In genomic region chr9:100443781-100444768, GRCh38 we compare ENCODE assay signal across 19 cellular contexts. TPM values are rescaled to one million over a fixed set of nuclear protein-coding genes. Genes with fewer than 3 reads are reported as not detected.
DNase-seq lines count a peak whose midpoint lies in the region; ATAC-seq and TF ChIP-seq lines count a peak whose summit lies in the region.
"Had no signal": no experiment of that assay in that cellular context is flagged by ENCODE, and none has a peak within 500 bp of the region (broad histone marks: within the 10 kb centered on the region; RNA-seq: fewer than 3 reads in every experiment).

No MANE protein-coding gene starts in this region.

- H3K36me3 Mint-ChIP-seq in endothelial cell (ENCODE audit: low read depth, unreplicated experiment), result peaks cover 6% of the 10 kb centered on the region
- H3K36me3 Mint-ChIP-seq in nephron (ENCODE audit: low read depth), result peaks cover 28% of the 10 kb centered on the region
- H3K36me3 Mint-ChIP-seq in stimulated activated effector memory CD8-positive, alpha-beta T cell treated with anti-CD3 and anti-CD28 coated beads, Interleukin-12 subunit alpha, Interleukin-12 subunit beta, amount 100 ng/mL, for 72 hours, result peaks cover 31% of the 10 kb centered on the region

- H3K27ac Mint-ChIP-seq in endothelial cell (ENCODE audit: unreplicated experiment), result no peak overlapping the region
- H3K27ac Mint-ChIP-seq in nephron, result peak overlapping the region; percentile 29 to 61 (median 55)
- H3K27ac Mint-ChIP-seq in stimulated activated effector memory CD8-positive, alpha-beta T cell treated with anti-CD3 and anti-CD28 coated beads, Interleukin-12 subunit alpha, Interleukin-12 subunit beta, amount 100 ng/mL, for 72 hours, result no peak overlapping the region
- H3K27ac Mint-ChIP-seq: activated CD4-positive, alpha-beta memory T cell treated with anti-CD3 and anti-CD28 coated beads, Interleukin-2, amount 10 ng/mL, durations not matched to agents 7 days and 5 days; effector memory CD8-positive, alpha-beta T cell had no signal

- H3K4me1 Mint-ChIP-seq in endothelial cell (ENCODE audit: unreplicated experiment) (peaks cover 26% of the 10 kb centered on the region), nephron (peaks cover 21% of the 10 kb centered on the region)
- peaks cover 6% of the 10 kb centered on the region for H3K4me1 Mint-ChIP-seq in stimulated activated effector memory CD8-positive, alpha-beta T cell treated with anti-CD3 and anti-CD28 coated beads, Interleukin-12 subunit alpha, Interleukin-12 subunit beta, amount 100 ng/mL, for 72 hours

- no peaks in the 10 kb centered on the region for H3K27me3 Mint-ChIP-seq in endothelial cell (ENCODE audit: unreplicated experiment)
- H3K27me3 Mint-ChIP-seq in nephron (ENCODE audit: low read depth), result no peaks in the 10 kb centered on the region
- H3K27me3 Mint-ChIP-seq: activated CD4-positive, alpha-beta memory T cell treated with anti-CD3 and anti-CD28 coated beads, Interleukin-2, amount 10 ng/mL, durations not matched to agents 7 days and 5 days; central memory CD8-positive, alpha-beta T cell; effector memory CD8-positive, alpha-beta T cell had no signal

- H3K9me3 Mint-ChIP-seq in endothelial cell (ENCODE audit: unreplicated experiment), result no peaks in the 10 kb centered on the region
- H3K9me3 Mint-ChIP-seq in nephron, result no peaks in the 10 kb centered on the region
- no peaks in the 10 kb centered on the region for H3K9me3 Mint-ChIP-seq in stimulated activated effector memory CD8-positive, alpha-beta T cell treated with anti-CD3 and anti-CD28 coated beads, Interleukin-12 subunit alpha, Interleukin-12 subunit beta, amount 100 ng/mL, for 72 hours
- H3K9me3 Mint-ChIP-seq: activated CD4-positive, alpha-beta memory T cell treated with anti-CD3 and anti-CD28 coated beads, Interleukin-2, amount 10 ng/mL, durations not matched to agents 7 days and 5 days; central memory CD8-positive, alpha-beta T cell; effector memory CD8-positive, alpha-beta T cell had no signal

- TF ChIP-seq CTCF in endothelial cell (IDR thresholded peaks at IDR 0.05; ENCODE audit: unreplicated experiment), result no peak
- no peak for TF ChIP-seq CTCF in nephron (IDR thresholded peaks at IDR 0.05; ENCODE audit: unreplicated experiment in 3 of 3)

- no peak for ATAC-seq in stimulated activated effector memory CD8-positive, alpha-beta T cell treated with anti-CD3 and anti-CD28 coated beads, Interleukin-12 subunit alpha, Interleukin-12 subunit beta, amount 100 ng/mL, for 72 hours
- no peak for ATAC-seq in HG03469 (IDR thresholded peaks at IDR 0.05; ENCODE audit: unreplicated experiment)

- DNase-seq in GM03348 (ENCODE audit: low spot score), result peak; percentile 19
- peak; percentile 17 for DNase-seq in OCI-M1 (lab: John Stamatoyannopoulos, UW)
- DNase-seq in endothelial cell (ENCODE audit: low spot score), result no peak
- no peak for DNase-seq in AG08396 (ENCODE audit: low spot score)
- DNase-seq in HPDE6-E6E7 (ENCODE audit: extremely low spot score), result no peak
- no peak for DNase-seq in stimulated activated effector memory CD8-positive, alpha-beta T cell treated with anti-CD3 and anti-CD28 coated beads, Interleukin-12 subunit alpha, Interleukin-12 subunit beta, amount 100 ng/mL, for 72 hours (ENCODE audit: low spot score in 2 of 2)
- DNase-seq: activated CD4-positive, alpha-beta memory T cell treated with anti-CD3 and anti-CD28 coated beads, Interleukin-2, amount 10 ng/mL, durations not matched to agents 7 days and 5 days; AML-193; effector memory CD8-positive, alpha-beta T cell; GDM1; NCI-H1417 treated with DMSO at 0.1 percent for 48 hours; NCI-H774; occipital lobe; sigmoid colon; stimulated activated CD4-positive, alpha-beta T cell treated with anti-CD3 and anti-CD28 coated beads, Interleukin-4, amount 100 ng/mL, for 1 hour; stimulated activated CD8-positive, alpha-beta memory T cell treated with anti-CD3 and anti-CD28 coated beads, Interleukin-4, amount 100 ng/mL, for 48 hours had no signal

- H3K4me3 Mint-ChIP-seq in endothelial cell (ENCODE audit: unreplicated experiment) (peak overlapping the region; percentile 72), nephron (peak overlapping the region in 1 of 3 experiments; percentile 2)
- no peak overlapping the region for H3K4me3 Mint-ChIP-seq in stimulated activated effector memory CD8-positive, alpha-beta T cell treated with anti-CD3 and anti-CD28 coated beads, Interleukin-12 subunit alpha, Interleukin-12 subunit beta, amount 100 ng/mL, for 72 hours
- H3K4me3 Mint-ChIP-seq: activated CD4-positive, alpha-beta memory T cell treated with anti-CD3 and anti-CD28 coated beads, Interleukin-2, amount 10 ng/mL, durations not matched to agents 7 days and 5 days; central memory CD8-positive, alpha-beta T cell; effector memory CD8-positive, alpha-beta T cell had no signal

RNA-seq across cellular contexts. Expression of gene MSANTD3, which starts 17.1 kb away (rescaled TPM):
- total RNA-seq in endothelial cell (ENCODE audit: unreplicated experiment), result 30.7 TPM

RNA-seq across cellular contexts. Expression of gene TMEFF1, which starts 28.9 kb away (rescaled TPM):
- 45.8 TPM for total RNA-seq in endothelial cell (ENCODE audit: unreplicated experiment)

Comparison
In these comparisons a context has a peak if more than half of its experiments do, and no peak if none do; other contexts are left out.
1. DNase-seq: peak in GM03348 (single experiment) and OCI-M1 (single experiment); none in endothelial cell (single experiment), AG08396 (single experiment), HPDE6-E6E7 (single experiment) and stimulated activated effector memory CD8-positive, alpha-beta T cell treated with anti-CD3 and anti-CD28 coated beads, Interleukin-12 subunit alpha, Interleukin-12 subunit beta, amount 100 ng/mL, for 72 hours (0 of 2).
2. H3K27ac Mint-ChIP-seq: peak in nephron (3 of 3); none in endothelial cell (single experiment) and stimulated activated effector memory CD8-positive, alpha-beta T cell treated with anti-CD3 and anti-CD28 coated beads, Interleukin-12 subunit alpha, Interleukin-12 subunit beta, amount 100 ng/mL, for 72 hours (single experiment).